10 cellular contexts compared by ENCODE assay signal in genomic region chr6:73774311-73774766, GRCh38.
DNase-seq lines count a peak whose midpoint lies in the region; ATAC-seq lines count a peak whose summit lies in the region.
"Had no signal": no experiment of that assay in that cellular context is flagged by ENCODE, and none has a peak within 500 bp of the region (broad histone marks: within the 10 kb centered on the region; RNA-seq: fewer than 3 reads in every experiment).

No MANE protein-coding gene starts in this region.

- H3K27ac Mint-ChIP-seq in stimulated activated effector memory CD8-positive, alpha-beta T cell treated with anti-CD3 and anti-CD28 coated beads, Interleukin-12 subunit alpha, Interleukin-12 subunit beta, amount 100 ng/mL, for 72 hours = no peak overlapping the region
- H3K27ac Mint-ChIP-seq: dendritic cell treated with granulocyte-macrophage colony-stimulating factor and Interleukin-4, amounts not matched to agents 40 ng/mL and 50 ng/mL, for 4 days had no signal

- no peak overlapping the region for H3K9ac ChIP-seq in neuronal stem cell (ENCODE audit: low read depth, low read length, poor library complexity)

- H2BK5ac ChIP-seq in neuronal stem cell (ENCODE audit: low read length) = no peak overlapping the region

- H2AFZ ChIP-seq in neuronal stem cell (ENCODE audit: low read length) = no peak overlapping the region

- H2AK5ac ChIP-seq in neuronal stem cell (ENCODE audit: low read depth, low read length) = no peak overlapping the region

- no peak overlapping the region for H3K14ac ChIP-seq in neuronal stem cell (ENCODE audit: low read length)

- no peak overlapping the region for H3K4ac ChIP-seq in neuronal stem cell (ENCODE audit: low read length)

- H2BK15ac ChIP-seq in neuronal stem cell (ENCODE audit: low read length) = no peak overlapping the region

- no peaks in the 10 kb centered on the region for H3K4me1 ChIP-seq in neuronal stem cell (ENCODE audit: control insufficient read depth in 2 of 2, insufficient read depth in 1 of 2, low read depth in 1 of 2, low read length in 2 of 2)
- H3K4me1 ChIP-seq: SJCRH30 had no signal

- no peaks in the 10 kb centered on the region for H3K9me3 ChIP-seq in neuronal stem cell (replicated peaks in 1 of 2; ENCODE audit: control insufficient read depth in 2 of 2, insufficient read depth in 1 of 2, low read depth in 1 of 2, low read length in 2 of 2)
- H3K9me3 ChIP-seq: SJCRH30 had no signal

- H3K36me3 Mint-ChIP-seq in stimulated activated effector memory CD8-positive, alpha-beta T cell treated with anti-CD3 and anti-CD28 coated beads, Interleukin-12 subunit alpha, Interleukin-12 subunit beta, amount 100 ng/mL, for 72 hours = no peaks in the 10 kb centered on the region

- H3K18ac ChIP-seq in neuronal stem cell (ENCODE audit: low read length) = no peak overlapping the region

- no peak overlapping the region for H3K4me3 Mint-ChIP-seq in stimulated activated effector memory CD8-positive, alpha-beta T cell treated with anti-CD3 and anti-CD28 coated beads, Interleukin-12 subunit alpha, Interleukin-12 subunit beta, amount 100 ng/mL, for 72 hours
- H3K4me3 Mint-ChIP-seq: dendritic cell treated with granulocyte-macrophage colony-stimulating factor and Interleukin-4, amounts not matched to agents 40 ng/mL and 50 ng/mL, for 4 days had no signal

- H3K4me3 ChIP-seq in neuronal stem cell (ENCODE audit: low read length in 2 of 2) = no peak overlapping the region
- H3K4me3 ChIP-seq: SJCRH30 had no signal

- WGBS in neuronal stem cell (ENCODE audit: extremely low coverage in 2 of 2, insufficient read length in 2 of 2, insufficient replicate concordance in 1 of 2), 2 donors = no CpG with 5 or more reads among the region's 1 CpG

- H3K4me1 Mint-ChIP-seq in stimulated activated effector memory CD8-positive, alpha-beta T cell treated with anti-CD3 and anti-CD28 coated beads, Interleukin-12 subunit alpha, Interleukin-12 subunit beta, amount 100 ng/mL, for 72 hours = no peaks in the 10 kb centered on the region

- no peak overlapping the region for H4K8ac ChIP-seq in neuronal stem cell (ENCODE audit: low read depth, low read length)

- no peaks in the 10 kb centered on the region for H3K36me3 ChIP-seq in neuronal stem cell (replicated peaks in 1 of 2; ENCODE audit: control insufficient read depth in 2 of 2, insufficient read depth in 2 of 2, low read length in 2 of 2)
- H3K36me3 ChIP-seq: SJCRH30 had no signal

- H3K4me2 ChIP-seq in neuronal stem cell (ENCODE audit: insufficient read depth, low read length, poor library complexity, severe bottlenecking) = no peak overlapping the region

- H2BK120ac ChIP-seq in neuronal stem cell (ENCODE audit: low read depth, low read length) = no peak overlapping the region

- no peak overlapping the region for H4K91ac ChIP-seq in neuronal stem cell (ENCODE audit: low read depth, low read length, poor library complexity)

- no peaks in the 10 kb centered on the region for H3K79me1 ChIP-seq in neuronal stem cell (ENCODE audit: low read depth, low read length)

- no peak overlapping the region for H2BK12ac ChIP-seq in neuronal stem cell (ENCODE audit: low read length)

- H3K27me3 ChIP-seq in neuronal stem cell (ENCODE audit: control insufficient read depth in 3 of 3, insufficient read depth in 3 of 3, low read depth in 1 of 3, low read length in 3 of 3) = no peaks in the 10 kb centered on the region
- H3K27me3 ChIP-seq: SJCRH30 had no signal

- no peak overlapping the region for H3K27ac ChIP-seq in neuronal stem cell (replicated peaks; ENCODE audit: low read length)
- H3K27ac ChIP-seq: SJCRH30 had no signal

- H3K23ac ChIP-seq in neuronal stem cell (ENCODE audit: low read depth, low read length, poor library complexity) = no peak overlapping the region

- DNase-seq in NAMALWA (ENCODE audit: low spot score) (peak; percentile 7), fibroblast of peridontal ligament (ENCODE audit: extremely low read depth) (peak; percentile 72), neuronal stem cell (ENCODE audit: low spot score) (no peak)
- no peak for DNase-seq in stimulated activated effector memory CD8-positive, alpha-beta T cell treated with anti-CD3 and anti-CD28 coated beads, Interleukin-12 subunit alpha, Interleukin-12 subunit beta, amount 100 ng/mL, for 72 hours (ENCODE audit: low spot score in 2 of 2)
- no peak for DNase-seq in NK-92 treated with Interleukin-12 subunit alpha and Interleukin-12 subunit beta, amount 100 ng/mL, for 24 hours (lab: John Stamatoyannopoulos, UW)

- no peaks in the 10 kb centered on the region for H3K9me3 Mint-ChIP-seq in stimulated activated effector memory CD8-positive, alpha-beta T cell treated with anti-CD3 and anti-CD28 coated beads, Interleukin-12 subunit alpha, Interleukin-12 subunit beta, amount 100 ng/mL, for 72 hours
- H3K9me3 Mint-ChIP-seq: dendritic cell treated with granulocyte-macrophage colony-stimulating factor and Interleukin-4, amounts not matched to agents 40 ng/mL and 50 ng/mL, for 4 days had no signal

- ATAC-seq in GM21423 (IDR thresholded peaks at IDR 0.05; ENCODE audit: unreplicated experiment) (peak; percentile 68), HG02642 (IDR thresholded peaks at IDR 0.05; ENCODE audit: poor library complexity, unreplicated experiment) (no peak), GM19467 (IDR thresholded peaks at IDR 0.05; ENCODE audit: unreplicated experiment) (no peak)
- ATAC-seq in stimulated activated effector memory CD8-positive, alpha-beta T cell treated with anti-CD3 and anti-CD28 coated beads, Interleukin-12 subunit alpha, Interleukin-12 subunit beta, amount 100 ng/mL, for 72 hours = peak; percentile 39

Comparison
In these comparisons a context has a peak if more than half of its experiments do, and no peak if none do; other contexts are left out.
1. ATAC-seq: peak in GM21423 (single experiment) and stimulated activated effector memory CD8-positive, alpha-beta T cell treated with anti-CD3 and anti-CD28 coated beads, Interleukin-12 subunit alpha, Interleukin-12 subunit beta, amount 100 ng/mL, for 72 hours (single experiment); none in HG02642 (single experiment) and GM19467 (single experiment).
2. DNase-seq: peak in NAMALWA (single experiment) and fibroblast of peridontal ligament (single experiment); none in stimulated activated effector memory CD8-positive, alpha-beta T cell treated with anti-CD3 and anti-CD28 coated beads, Interleukin-12 subunit alpha, Interleukin-12 subunit beta, amount 100 ng/mL, for 72 hours (0 of 2), NK-92 treated with Interleukin-12 subunit alpha and Interleukin-12 subunit beta, amount 100 ng/mL, for 24 hours (single experiment) and neuronal stem cell (single experiment).